In the genomic region with DNA sequence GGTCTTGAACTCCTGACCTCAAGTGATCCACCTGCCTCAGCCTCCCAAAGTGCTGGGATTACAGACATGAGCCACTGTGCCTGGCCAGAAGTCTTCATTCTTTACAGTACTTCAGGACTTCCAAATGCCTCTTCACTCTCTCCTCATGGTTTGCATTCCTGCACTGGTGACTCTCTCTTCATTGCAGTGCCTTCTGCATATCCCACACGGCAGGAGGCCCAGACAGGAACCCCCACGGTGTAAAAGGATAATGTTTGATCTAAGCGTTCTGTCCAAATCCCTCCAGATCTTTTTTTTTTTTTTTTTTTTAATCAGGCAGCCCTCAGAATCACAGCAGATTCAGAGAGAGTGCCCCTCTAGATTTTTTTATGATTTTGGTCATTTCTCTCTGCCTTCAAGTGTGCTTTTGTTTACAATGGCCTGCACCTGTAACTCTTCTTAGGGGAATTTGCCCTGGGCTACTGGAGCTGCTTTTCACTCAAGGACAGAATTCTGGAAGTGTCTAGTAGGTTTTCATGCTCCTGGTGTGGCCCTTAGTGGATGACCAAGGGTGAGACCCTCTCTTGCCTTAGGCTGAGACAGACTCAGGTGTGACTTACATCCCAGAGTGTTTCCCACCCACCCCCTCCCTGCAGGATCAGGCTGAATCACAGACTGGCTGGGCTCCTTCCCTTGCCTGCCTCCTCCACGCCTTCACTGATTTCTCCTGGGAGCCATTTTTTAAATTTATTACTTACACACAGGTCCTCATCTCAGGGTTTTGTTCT, we compare ENCODE assay signal across 13 cellular contexts. TPM values are rescaled to one million over a fixed set of nuclear protein-coding genes. Genes with fewer than 3 reads are reported as not detected.
A peak's percentile ranks its signal among the peaks of the same experiment; 100 is the strongest.
DNase-seq lines count a peak whose midpoint lies in the region; ATAC-seq, FAIRE-seq and TF ChIP-seq lines count a peak whose summit lies in the region.
"Had no signal": no experiment of that assay in that cellular context is flagged by ENCODE, and none has a peak within 500 bp of the region (broad histone marks: within the 10 kb centered on the region; RNA-seq: fewer than 3 reads in every experiment).

No MANE protein-coding gene starts in this region.

- DNase-seq in A549 (ENCODE audit: low read depth in 1 of 2, low spot score in 1 of 2) (peak; percentile 50 to 65), T1000 (lab: John Stamatoyannopoulos, UW) (peak; percentile 37), hepatic stellate cell (ENCODE audit: low spot score) (peak; percentile 22), middle frontal gyrus (ENCODE audit: extremely low spot score, low spot score) (no peak)
- no peak for DNase-seq in NK-92 treated with Interleukin-12 subunit alpha and Interleukin-12 subunit beta, amount 100 ng/mL, for 24 hours (lab: John Stamatoyannopoulos, UW)
- DNase-seq: activated T-cell treated with anti-CD3 and anti-CD28 coated beads, Interleukin-2, amount 50 U/mL, for 1 hour; effector CD4-positive, alpha-beta T cell; GOT3; NCI-H187 treated with DMSO at 0.1 percent for 48 hours had no signal

- H3K4me3 ChIP-seq in A549 (no peak overlapping the region), HEK293 (ENCODE audit: low read depth, low read length) (no peak overlapping the region)

- peak overlapping the region; percentile 59 for H3K4me2 ChIP-seq in A549

- CTCF ChIA-PET in A549 (lab: Yijun Ruan, JAX) (interaction anchor here (0.8 kb wide), 1 partner anchor 19 kb away, joined by 3 read pairs; no protein-coding TSS in a partner anchor), HEK293 (lab: Yijun Ruan, JAX) (interaction anchor here (0.6 kb wide), 1 partner anchor 193 kb away, joined by 3 read pairs; no protein-coding TSS in a partner anchor)

- FAIRE-seq in A549 (lab: Jason Lieb, UNC): no peak

- TF ChIP-seq CTCF in A549 (IDR thresholded peaks at IDR 0.05) (no peak), HEK293 (tag by site-specific recombination; IDR thresholded peaks at IDR 0.05) (no peak)

- no peaks in the 10 kb centered on the region for H3K36me3 ChIP-seq in HEK293 (ENCODE audit: control insufficient read depth in 2 of 2, insufficient read depth in 1 of 2, low read length in 2 of 2)

- H3K9me3 ChIP-seq in A549 (no peaks in the 10 kb centered on the region), HEK293 (ENCODE audit: control insufficient read depth, insufficient read depth, low read depth, low read length) (no peaks in the 10 kb centered on the region)

- TF ChIP-seq EP300 in A549 (IDR thresholded peaks at IDR 0.05): 0 out of 5 replicates have a peak, but pooled peaks of 1 of the 2 experiments have one; percentile 18

- POLR2A ChIA-PET in A549 (lab: Yijun Ruan, JAX): no interaction called here
- POLR2A ChIA-PET in HEK293 (lab: Yijun Ruan, JAX): interaction anchor here (4.0 kb wide), 1 partner anchor 20 kb away, joined by 16 read pairs; a partner anchor contains a TSS

- 26% methylated on average over 4 of the region's 4 CpGs for WGBS in A549 (ENCODE audit: missing lambda C conversion rate)

- TF ChIP-seq POLR2A in A549 (IDR thresholded peaks at IDR 0.05; ENCODE audit: low read length): no peak

- H3K4me1 ChIP-seq in A549: peaks cover 35% of the 10 kb centered on the region
- H3K4me1 ChIP-seq in HEK293 (ENCODE audit: control insufficient read depth, insufficient read depth, low read length): peaks cover 16% of the 10 kb centered on the region; the same call in 1 of the 2 replicates
- H3K4me1 ChIP-seq: parathyroid adenoma had no signal

- TF ChIP-seq RAD21 in A549 (conservative IDR thresholded peaks at IDR 0.05 in 1 of 2, IDR thresholded peaks at IDR 0.05 in 1 of 2): no peak

- peak overlapping the region; percentile 60 to 80 for H3K27ac ChIP-seq in A549
- no peak overlapping the region for H3K27ac ChIP-seq in HEK293 (ENCODE audit: extremely low read depth, low read depth, low read length)
- H3K27ac ChIP-seq: parathyroid adenoma had no signal

- ATAC-seq in A549: peak; percentile 83 to 91
- ATAC-seq in GM18858 (IDR thresholded peaks at IDR 0.05; ENCODE audit: unreplicated experiment): no peak
- ATAC-seq in GM21360 (IDR thresholded peaks at IDR 0.05; ENCODE audit: unreplicated experiment): no peak

TF ChIP-seq in A549, 52 proteins besides CTCF, POLR2A, EP300 and RAD21 (continues in another document):
- TF ChIP-seq, protein P1, sequence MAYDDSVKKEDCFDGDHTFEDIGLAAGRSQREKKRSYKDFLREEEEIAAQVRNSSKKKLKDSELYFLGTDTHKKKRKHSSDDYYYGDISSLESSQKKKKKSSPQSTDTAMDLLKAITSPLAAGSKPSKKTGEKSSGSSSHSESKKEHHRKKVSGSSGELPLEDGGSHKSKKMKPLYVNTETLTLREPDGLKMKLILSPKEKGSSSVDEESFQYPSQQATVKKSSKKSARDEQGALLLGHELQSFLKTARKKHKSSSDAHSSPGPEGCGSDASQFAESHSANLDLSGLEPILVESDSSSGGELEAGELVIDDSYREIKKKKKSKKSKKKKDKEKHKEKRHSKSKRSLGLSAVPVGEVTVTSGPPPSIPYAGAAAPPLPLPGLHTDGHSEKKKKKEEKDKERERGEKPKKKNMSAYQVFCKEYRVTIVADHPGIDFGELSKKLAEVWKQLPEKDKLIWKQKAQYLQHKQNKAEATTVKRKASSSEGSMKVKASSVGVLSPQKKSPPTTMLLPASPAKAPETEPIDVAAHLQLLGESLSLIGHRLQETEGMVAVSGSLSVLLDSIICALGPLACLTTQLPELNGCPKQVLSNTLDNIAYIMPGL (CRISPR knock-in tag; IDR thresholded peaks at IDR 0.05; ENCODE audit: borderline replicate concordance): no peak
- TF ChIP-seq ZNF302 (CRISPR knock-in tag; IDR thresholded peaks at IDR 0.05) (no peak), TFCP2L1 (CRISPR knock-in tag; IDR thresholded peaks at IDR 0.05) (no peak), ZC3H11A (IDR thresholded peaks at IDR 0.05) (no peak), JUN (IDR thresholded peaks at IDR 0.05) (no peak), HOXB13 (CRISPR knock-in tag; IDR thresholded peaks at IDR 0.05; ENCODE audit: low read depth) (no peak), CHD4 (IDR thresholded peaks at IDR 0.05; ENCODE audit: borderline replicate concordance) (no peak), BHLHE40 (IDR thresholded peaks at IDR 0.05; ENCODE audit: low read depth, low read length) (no peak), KDM1A (IDR thresholded peaks at IDR 0.05; ENCODE audit: low read depth) (no peak), POLR2AphosphoS2 (conservative IDR thresholded peaks at IDR 0.05; ENCODE audit: low read length) (no peak), NR3C1 (IDR thresholded peaks at IDR 0.05) (no peak)
- TF ChIP-seq, protein P2, sequence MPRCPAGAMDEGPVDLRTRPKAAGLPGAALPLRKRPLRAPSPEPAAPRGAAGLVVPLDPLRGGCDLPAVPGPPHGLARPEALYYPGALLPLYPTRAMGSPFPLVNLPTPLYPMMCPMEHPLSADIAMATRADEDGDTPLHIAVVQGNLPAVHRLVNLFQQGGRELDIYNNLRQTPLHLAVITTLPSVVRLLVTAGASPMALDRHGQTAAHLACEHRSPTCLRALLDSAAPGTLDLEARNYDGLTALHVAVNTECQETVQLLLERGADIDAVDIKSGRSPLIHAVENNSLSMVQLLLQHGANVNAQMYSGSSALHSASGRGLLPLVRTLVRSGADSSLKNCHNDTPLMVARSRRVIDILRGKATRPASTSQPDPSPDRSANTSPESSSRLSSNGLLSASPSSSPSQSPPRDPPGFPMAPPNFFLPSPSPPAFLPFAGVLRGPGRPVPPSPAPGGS (IDR thresholded peaks at IDR 0.05): no peak

TF ChIP-seq in HEK293, 187 proteins besides CTCF, POLR2A, EP300 and RAD21 (continues in another document):
- TF ChIP-seq ZFP69B (tag by site-specific recombination; IDR thresholded peaks at IDR 0.05) (no peak), SCRT2 (tag by site-specific recombination; IDR thresholded peaks at IDR 0.05) (peak; percentile 43), ZBTB1 (tag by site-specific recombination; IDR thresholded peaks at IDR 0.05) (no peak), ZNF558 (tag by site-specific recombination; IDR thresholded peaks at IDR 0.05) (0 out of 2 replicates have a peak, but pooled peaks have one; percentile 34)
- TF ChIP-seq, protein P3, sequence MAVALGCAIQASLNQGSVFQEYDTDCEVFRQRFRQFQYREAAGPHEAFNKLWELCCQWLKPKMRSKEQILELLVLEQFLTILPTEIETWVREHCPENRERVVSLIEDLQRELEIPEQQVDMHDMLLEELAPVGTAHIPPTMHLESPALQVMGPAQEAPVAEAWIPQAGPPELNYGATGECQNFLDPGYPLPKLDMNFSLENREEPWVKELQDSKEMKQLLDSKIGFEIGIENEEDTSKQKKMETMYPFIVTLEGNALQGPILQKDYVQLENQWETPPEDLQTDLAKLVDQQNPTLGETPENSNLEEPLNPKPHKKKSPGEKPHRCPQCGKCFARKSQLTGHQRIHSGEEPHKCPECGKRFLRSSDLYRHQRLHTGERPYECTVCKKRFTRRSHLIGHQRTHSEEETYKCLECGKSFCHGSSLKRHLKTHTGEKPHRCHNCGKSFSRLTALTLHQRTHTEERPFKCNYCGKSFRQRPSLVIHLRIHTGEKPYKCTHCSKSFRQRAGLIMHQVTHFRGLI (tag by site-specific recombination; IDR thresholded peaks at IDR 0.05): peak; percentile 57; the same call in 1 of the 2 replicates
- TF ChIP-seq, protein P4, sequence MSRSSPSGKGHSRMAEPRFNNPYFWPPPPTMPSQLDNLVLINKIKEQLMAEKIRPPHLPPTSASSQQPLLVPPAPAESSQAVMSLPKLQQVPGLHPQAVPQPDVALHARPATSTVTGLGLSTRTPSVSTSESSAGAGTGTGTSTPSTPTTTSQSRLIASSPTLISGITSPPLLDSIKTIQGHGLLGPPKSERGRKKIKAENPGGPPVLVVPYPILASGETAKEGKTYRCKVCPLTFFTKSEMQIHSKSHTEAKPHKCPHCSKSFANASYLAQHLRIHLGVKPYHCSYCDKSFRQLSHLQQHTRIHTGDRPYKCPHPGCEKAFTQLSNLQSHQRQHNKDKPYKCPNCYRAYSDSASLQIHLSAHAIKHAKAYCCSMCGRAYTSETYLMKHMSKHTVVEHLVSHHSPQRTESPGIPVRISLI (tag by site-specific recombination; IDR thresholded peaks at IDR 0.05): peak; percentile 60; the same call in 1 of the 2 replicates

RNA-seq across cellular contexts. Expression of a gene that starts 19.8 kb away (rescaled TPM):
- 73.2 and 82.5 TPM in 2 replicates for polyA plus RNA-seq in A549 (2011; rRNA removed)
- polyA plus RNA-seq in A549 (2012; cell fraction: cytosol; rRNA removed): 16.5 and 17.0 TPM in 2 replicates
- polyA plus RNA-seq in A549 (2012; cell fraction: nucleus; rRNA removed): 16.4 and 20.9 TPM in 2 replicates
- polyA plus RNA-seq in A549 (2017; fragmentation: RNase III; extraction: RNeasy Plus Mini Kit Qiagen cat#74134 plus additional on column Dnase treatment): 15.9 to 17.6 TPM (median 16.6 TPM) in 3 replicates
- 144 and 186 TPM in 2 replicates for polyA minus RNA-seq in A549 (2011; rRNA and poly(A)+ RNA removed)

Comparison
In these comparisons a context has a peak if more than half of its experiments do, and no peak if none do; other contexts are left out.
1. ATAC-seq: peak in A549 (2 of 2); none in GM18858 (single experiment) and GM21360 (single experiment).
2. DNase-seq: peak in A549 (2 of 2), T1000 (single experiment) and hepatic stellate cell (single experiment); none in middle frontal gyrus (single experiment) and NK-92 treated with Interleukin-12 subunit alpha and Interleukin-12 subunit beta, amount 100 ng/mL, for 24 hours (single experiment).